Comparison of ENCODE assay signal across 11 cellular contexts in the genomic region with DNA sequence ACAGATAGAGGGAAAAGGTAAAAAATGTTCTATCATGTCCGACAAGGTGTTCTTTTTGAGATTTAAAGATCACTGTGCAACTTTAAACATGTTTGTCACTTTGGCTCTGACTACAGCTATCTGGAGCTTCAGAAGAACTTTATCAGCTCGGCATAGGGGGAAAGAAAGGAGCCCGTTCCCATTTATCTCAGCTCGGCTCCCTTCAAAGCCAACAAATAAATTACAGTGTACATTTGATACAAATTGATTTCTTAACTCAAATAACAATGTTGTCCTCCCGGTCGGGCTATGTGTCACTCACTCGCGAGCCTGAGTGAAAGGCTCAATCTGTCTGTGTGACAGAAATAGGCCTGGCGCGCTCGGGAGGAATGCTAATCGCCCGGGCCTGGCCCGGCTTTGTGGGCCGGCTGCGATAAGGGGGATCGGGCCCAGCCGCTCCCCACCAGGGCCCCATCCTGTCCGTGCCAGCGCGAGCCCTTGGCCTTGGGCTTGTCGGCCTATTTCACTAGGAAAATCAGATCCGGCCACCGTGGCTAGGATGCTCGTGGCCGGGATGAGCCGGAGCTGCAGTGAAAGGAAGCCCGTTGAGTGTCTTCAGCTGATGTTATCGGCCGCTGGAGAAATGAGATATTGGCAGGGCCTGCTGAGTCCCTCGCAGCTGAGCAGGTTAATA.
"Had no signal": no experiment of that assay in that cellular context is flagged by ENCODE, and none has a peak within 500 bp of the region (broad histone marks: within the 10 kb centered on the region; RNA-seq: fewer than 3 reads in every experiment).

No MANE protein-coding gene starts in this region.

- DNase-seq: activated CD4-positive, alpha-beta T cell treated with anti-CD3 and anti-CD28 coated beads for 36 hours; activated CD4-positive, alpha-beta T cell treated with anti-CD3 and anti-CD28 coated beads, Interleukin-2, amount 50 U/mL, for 48 hours; activated T-cell treated with anti-CD3 and anti-CD28 coated beads for 4 hours; effector memory CD8-positive, alpha-beta T cell; esophagus squamous epithelium; lower lobe of right lung; spleen; stimulated activated naive B cell treated with anti-CD40 and anti-IgM and Interleukin-4, amounts not matched to agents 10 μg/mL and 1 μg/mL and 100 μg/mL, for 72 hours; SW 1271 had no signal

- H3K27ac ChIP-seq: cardiac muscle cell, esophagus squamous epithelium, lower lobe of right lung, spleen had no signal

- H3K36me3 ChIP-seq: cardiac muscle cell, esophagus squamous epithelium, lower lobe of right lung, spleen had no signal

- H3K9me3 ChIP-seq: esophagus squamous epithelium, lower lobe of right lung had no signal

- ATAC-seq: activated CD4-positive, alpha-beta T cell treated with anti-CD3 and anti-CD28 coated beads for 36 hours; effector memory CD8-positive, alpha-beta T cell; lower lobe of right lung; natural killer cell treated with Interleukin-12 subunit alpha and Interleukin-12 subunit beta and Interleukin-15 and Interleukin-18, amount 100 ng/mL, for 72 hours; stimulated activated naive B cell treated with anti-CD40 and anti-IgM and Interleukin-4, amounts not matched to agents 10 μg/mL and 1 μg/mL and 100 μg/mL, for 72 hours had no signal

- H3K4me3 ChIP-seq: cardiac muscle cell, esophagus squamous epithelium, lower lobe of right lung, spleen had no signal

- H3K4me1 ChIP-seq: esophagus squamous epithelium, lower lobe of right lung, spleen had no signal

- H3K27me3 ChIP-seq: cardiac muscle cell, esophagus squamous epithelium, spleen had no signal
